ENCODE assay signal across 1 cellular context in genomic region chr9:91207889-91208651, GRCh38.
TF ChIP-seq lines count a peak whose summit lies in the region.

No MANE protein-coding gene starts in this region.

TF ChIP-seq in HepG2, 621 proteins besides CTCF, POLR2A, EP300 and RAD21 (continued from another document):
- TF ChIP-seq CREM (IDR thresholded peaks at IDR 0.05) (peak; percentile 72), CREM (CRISPR knock-in tag; IDR thresholded peaks at IDR 0.05) (no peak), HNF1A (IDR thresholded peaks at IDR 0.05; ENCODE audit: low read depth) (no peak), HNF1A (CRISPR knock-in tag; IDR thresholded peaks at IDR 0.05; ENCODE audit: borderline replicate concordance) (peak; percentile 82), ZFY (CRISPR knock-in tag; IDR thresholded peaks at IDR 0.05) (peak; percentile 54), SNAPC4 (CRISPR knock-in tag; IDR thresholded peaks at IDR 0.05) (no peak), ZHX2 (IDR thresholded peaks at IDR 0.05; ENCODE audit: low read depth) (no peak), ZHX2 (CRISPR knock-in tag; IDR thresholded peaks at IDR 0.05; ENCODE audit: borderline replicate concordance) (no peak), ZNF430 (CRISPR knock-in tag; IDR thresholded peaks at IDR 0.05) (no peak), ATF2 (CRISPR knock-in tag; IDR thresholded peaks at IDR 0.05) (peak; percentile 35; the same call in 1 of the 2 replicates), ZNF124 (CRISPR knock-in tag; IDR thresholded peaks at IDR 0.05) (peak; percentile 34; the same call in 1 of the 2 replicates), GTF3A (CRISPR knock-in tag; conservative IDR thresholded peaks at IDR 0.05) (0 out of 2 replicates have a peak, but pooled peaks have one; percentile 47)
